8 cellular contexts compared by ENCODE assay signal in genomic region chr17:74737299-74738050, GRCh38. TPM values are rescaled to one million over a fixed set of nuclear protein-coding genes. Genes with fewer than 3 reads are reported as not detected.
A peak's percentile ranks its signal among the peaks of the same experiment; 100 is the strongest.
DNase-seq lines count a peak whose midpoint lies in the region; ATAC-seq and TF ChIP-seq lines count a peak whose summit lies in the region.

No MANE protein-coding gene starts in this region.

- H3K79me2 ChIP-seq in Loucy (ENCODE audit: insufficient read depth, low read length) (peaks cover 41% of the 10 kb centered on the region), parathyroid adenoma (no peaks in the 10 kb centered on the region)

- H3K36me3 ChIP-seq in Loucy (ENCODE audit: insufficient read depth, low read length) (no peaks in the 10 kb centered on the region), parathyroid adenoma (ENCODE audit: control insufficient read depth, insufficient read depth, low read length) (no peaks in the 10 kb centered on the region)

- peaks cover 54% of the 10 kb centered on the region for H3K4me1 ChIP-seq in Loucy (ENCODE audit: insufficient read depth, low read length, poor library complexity, severe bottlenecking)
- H3K4me1 ChIP-seq in parathyroid adenoma, result no peaks in the 10 kb centered on the region

- H3K4me3 ChIP-seq in Loucy (ENCODE audit: low read length, poor library complexity, severe bottlenecking) (peak overlapping the region; percentile 92), fibroblast of the aortic adventitia (ENCODE audit: low read depth, low read length) (no peak overlapping the region), parathyroid adenoma (ENCODE audit: low read depth, low read length) (no peak overlapping the region)

- ATAC-seq in HG03095 (IDR thresholded peaks at IDR 0.05; ENCODE audit: unreplicated experiment) (no peak), GM21381 (IDR thresholded peaks at IDR 0.05; ENCODE audit: unreplicated experiment) (no peak), HG03025 (IDR thresholded peaks at IDR 0.05; ENCODE audit: low FRiP score, unreplicated experiment) (no peak)

- H3K27me3 ChIP-seq in Loucy (ENCODE audit: insufficient read depth, low read length, poor library complexity, severe bottlenecking) (no peaks in the 10 kb centered on the region), parathyroid adenoma (ENCODE audit: control insufficient read depth, insufficient read depth, low read length) (peaks cover 5% of the 10 kb centered on the region)

- TF ChIP-seq CTCF in Loucy (conservative IDR thresholded peaks at IDR 0.05; ENCODE audit: low read length), result peak; percentile 61
- peak; percentile 28 for TF ChIP-seq CTCF in fibroblast of the aortic adventitia (IDR thresholded peaks at IDR 0.05; ENCODE audit: insufficient read depth, low read length)
- TF ChIP-seq CTCF in parathyroid adenoma (IDR thresholded peaks at IDR 0.05), result peak; percentile 30

- peaks cover 7% of the 10 kb centered on the region; the same call in 1 of the 2 replicates for H3F3A ChIP-seq in Loucy (ENCODE audit: low read depth)

- H3K9me3 ChIP-seq in Loucy (ENCODE audit: insufficient read depth, low read depth, low read length), result no peaks in the 10 kb centered on the region
- H3K9me3 ChIP-seq in parathyroid adenoma (ENCODE audit: control insufficient read depth, low read length), result no peaks in the 10 kb centered on the region

- H3K9ac ChIP-seq in Loucy (ENCODE audit: low read depth, low read length, poor library complexity, severe bottlenecking) (peak overlapping the region; percentile 99), parathyroid adenoma (no peak overlapping the region)

- H3K27ac ChIP-seq in parathyroid adenoma, result no peak overlapping the region

- H2AFZ ChIP-seq in Loucy (ENCODE audit: low read length) (no peak overlapping the region), parathyroid adenoma (no peak overlapping the region)

- peak; percentile 35 for DNase-seq in EL
- peak; percentile 56 for DNase-seq in activated CD4-positive, alpha-beta T cell treated with anti-CD3 and anti-CD28 coated beads, Interleukin-2, amount 50 U/mL, for 1 hour
- no peak for DNase-seq in fibroblast of the aortic adventitia (ENCODE audit: low read depth)

- no peaks in the 10 kb centered on the region for H3K9me2 ChIP-seq in Loucy (replicated peaks; ENCODE audit: low read depth, low read length)

- peak overlapping the region; percentile 68 for H3K4me2 ChIP-seq in Loucy (ENCODE audit: low read depth, low read length, poor library complexity, severe bottlenecking)
- no peak overlapping the region for H3K4me2 ChIP-seq in parathyroid adenoma (ENCODE audit: low read length)

- no peaks in the 10 kb centered on the region for H4K20me1 ChIP-seq in Loucy (ENCODE audit: insufficient read depth, low read length, poor library complexity, severe bottlenecking)

RNA-seq across cellular contexts. Expression of gene RAB37, which starts 0.4 kb away (rescaled TPM):
- 0.09 TPM in 1 of 2 replicates, not detected in the other for total RNA-seq in fibroblast of the aortic adventitia (ENCODE audit: low replicate concordance)

RNA-seq across cellular contexts. Expression of gene NHERF1, which starts 11.0 kb away (rescaled TPM):
- total RNA-seq in fibroblast of the aortic adventitia (ENCODE audit: low replicate concordance), result 11.0 and 11.7 TPM in 2 replicates

RNA-seq across cellular contexts. Expression of gene CD300LF, which starts 24.8 kb away (rescaled TPM):
- total RNA-seq in fibroblast of the aortic adventitia (ENCODE audit: low replicate concordance), result not detected in 2 replicates

RNA-seq across cellular contexts. Expression of gene NAT9, which starts 38.7 kb away (rescaled TPM):
- 20.2 and 26.5 TPM in 2 replicates for total RNA-seq in fibroblast of the aortic adventitia (ENCODE audit: low replicate concordance)
